In the genomic region with DNA sequence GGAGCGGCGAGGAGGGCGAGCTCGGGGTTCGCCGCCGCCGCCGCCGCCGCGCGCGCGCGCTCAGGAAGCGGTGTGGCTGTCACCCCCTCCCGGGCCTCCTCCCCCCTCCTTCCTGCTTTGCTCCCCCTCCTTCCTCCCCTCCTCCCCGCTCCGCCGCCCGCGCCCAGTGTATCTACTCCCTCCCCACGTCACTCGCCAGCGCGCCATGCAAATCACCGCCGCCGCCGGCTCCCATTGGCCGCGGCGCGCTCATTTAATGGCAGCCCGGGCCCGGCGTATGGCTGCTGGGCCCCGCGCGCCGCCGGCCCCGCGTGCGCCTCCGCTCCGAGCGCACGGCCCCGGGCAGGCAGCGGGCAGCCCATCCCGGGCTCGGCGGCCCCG, we compare ENCODE assay signal across 9 cellular contexts. TPM values are rescaled to one million over a fixed set of nuclear protein-coding genes. Genes with fewer than 3 reads are reported as not detected.
DNase-seq lines count a peak whose midpoint lies in the region; ATAC-seq and TF ChIP-seq lines count a peak whose summit lies in the region.
"Had no signal": no experiment of that assay in that cellular context is flagged by ENCODE, and none has a peak within 500 bp of the region (broad histone marks: within the 10 kb centered on the region; RNA-seq: fewer than 3 reads in every experiment).

No MANE protein-coding gene starts in this region.

- H3K4me3 ChIP-seq in SK-N-SH (ENCODE audit: low read depth in 2 of 2, low read length in 1 of 2) (no peak overlapping the region), right cardiac atrium (ENCODE audit: low read length) (peak overlapping the region; percentile 50)

- H3K9me2 ChIP-seq in SK-N-SH: no peaks in the 10 kb centered on the region

- H3K9me3 ChIP-seq in SK-N-SH (no peaks in the 10 kb centered on the region), right cardiac atrium (ENCODE audit: control insufficient read depth, low read length) (no peaks in the 10 kb centered on the region)

- CTCF ChIA-PET in SK-N-SH (lab: Yijun Ruan, JAX): no interaction called here

- DNase-seq in SK-N-SH (peak; percentile 49), right cardiac atrium (peak; percentile 58 to 78 (median 78)), NAMALWA (ENCODE audit: low spot score) (no peak), cortex of kidney (lab: John Stamatoyannopoulos, UW) (no peak), NCI-H510A (lab: John Stamatoyannopoulos, UW) (no peak)
- peak; percentile 21 for DNase-seq in activated T-helper 9 cell treated with anti-CD3 and anti-CD28 coated beads, Interleukin-2, amount 50 U/mL, for 16 hours (ENCODE audit: low read depth)
- DNase-seq in stimulated activated CD4-positive, alpha-beta T cell treated with anti-CD3 and anti-CD28 coated beads, Interleukin-12 subunit alpha, Interleukin-12 subunit beta, amount 100 ng/mL, for 24 hours (ENCODE audit: low read depth in 2 of 2): peak; percentile 33 to 48

- no peaks in the 10 kb centered on the region for H4K20me1 ChIP-seq in SK-N-SH (ENCODE audit: insufficient read depth)

- POLR2A ChIA-PET in SK-N-SH (lab: Yijun Ruan, JAX): no interaction called here

- 22% methylated on average over 19 of the region's 56 CpGs for WGBS in SK-N-SH (ENCODE audit: low lambda C conversion rate)
- 1% methylated on average over 56 of the region's 56 CpGs for WGBS in right cardiac atrium

- H3K27ac ChIP-seq in SK-N-SH (ENCODE audit: low read depth in 2 of 2, low read length in 1 of 2): no peak overlapping the region
- H3K27ac ChIP-seq in right cardiac atrium (ENCODE audit: low read length): no peak overlapping the region
- H3K27ac ChIP-seq: KMS-11 had no signal

- H3K9ac ChIP-seq in SK-N-SH: no peak overlapping the region
- H3K9ac ChIP-seq: KMS-11 had no signal

- H3K27me3 ChIP-seq in SK-N-SH (ENCODE audit: insufficient read depth): peaks cover 73% of the 10 kb centered on the region
- H3K27me3 ChIP-seq in right cardiac atrium (ENCODE audit: control insufficient read depth, insufficient read depth): peaks cover 4% of the 10 kb centered on the region

- no peak for TF ChIP-seq EP300 in SK-N-SH (IDR thresholded peaks at IDR 0.05; ENCODE audit: borderline replicate concordance in 1 of 2, low read depth in 1 of 2, low read length in 1 of 2)

- no peaks in the 10 kb centered on the region for H3K36me3 ChIP-seq in SK-N-SH (replicated peaks in 1 of 2; ENCODE audit: control insufficient read depth in 1 of 2, insufficient read depth in 2 of 2, low read length in 1 of 2)

- TF ChIP-seq CTCF in SK-N-SH (IDR thresholded peaks at IDR 0.05): no peak

- no peaks in the 10 kb centered on the region for H3K79me2 ChIP-seq in SK-N-SH (ENCODE audit: insufficient read depth)

- ATAC-seq in SK-N-SH treated with all-trans-retinoic acid at 6 μM for 48 hours (no peak), right cardiac atrium (peak; percentile 71 to 92)

- TF ChIP-seq RAD21 in SK-N-SH (IDR thresholded peaks at IDR 0.05; ENCODE audit: low read length): no peak

- no peaks in the 10 kb centered on the region for H3F3A ChIP-seq in SK-N-SH (replicated peaks; ENCODE audit: insufficient read depth)

- intact Hi-C loops in right cardiac atrium (cut with DNase I): no loop called here

- H3K4me2 ChIP-seq in SK-N-SH: no peak overlapping the region
- H3K4me2 ChIP-seq: KMS-11 had no signal

- H3K4me1 ChIP-seq in SK-N-SH (ENCODE audit: control insufficient read depth in 1 of 2, insufficient read depth in 2 of 2, low read depth in 1 of 2, low read length in 1 of 2): no peaks in the 10 kb centered on the region
- H3K4me1 ChIP-seq in right cardiac atrium (ENCODE audit: control insufficient read depth, insufficient read depth, low read length): no peaks in the 10 kb centered on the region

- no peak overlapping the region for H2AFZ ChIP-seq in SK-N-SH (ENCODE audit: low read depth)

TF ChIP-seq in SK-N-SH, 30 proteins besides CTCF, POLR2A, EP300 and RAD21:
- TF ChIP-seq MXI1 (IDR thresholded peaks at IDR 0.05; ENCODE audit: low read depth, low read length): no peak
- TF ChIP-seq USF2 (IDR thresholded peaks at IDR 0.05; ENCODE audit: borderline replicate concordance, low read depth, low read length): no peak
- TF ChIP-seq, protein P1, sequence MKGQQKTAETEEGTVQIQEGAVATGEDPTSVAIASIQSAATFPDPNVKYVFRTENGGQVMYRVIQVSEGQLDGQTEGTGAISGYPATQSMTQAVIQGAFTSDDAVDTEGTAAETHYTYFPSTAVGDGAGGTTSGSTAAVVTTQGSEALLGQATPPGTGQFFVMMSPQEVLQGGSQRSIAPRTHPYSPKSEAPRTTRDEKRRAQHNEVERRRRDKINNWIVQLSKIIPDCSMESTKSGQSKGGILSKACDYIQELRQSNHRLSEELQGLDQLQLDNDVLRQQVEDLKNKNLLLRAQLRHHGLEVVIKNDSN (IDR thresholded peaks at IDR 0.05; ENCODE audit: borderline replicate concordance, low read depth): no peak

TF ChIP-seq in SK-N-SH treated with all-trans-retinoic acid at 6 μM for 48 hours, 23 proteins besides CTCF, POLR2A, EP300 and RAD21 (continues in another document):
- TF ChIP-seq ZNF70 (CRISPR knock-in tag; IDR thresholded peaks at IDR 0.05) (no peak), SNAI2 (CRISPR knock-in tag; IDR thresholded peaks at IDR 0.05) (no peak), ZFP3 (CRISPR knock-in tag; IDR thresholded peaks at IDR 0.05) (no peak), ESRRG (CRISPR knock-in tag; IDR thresholded peaks at IDR 0.05) (no peak), CREB5 (CRISPR knock-in tag; IDR thresholded peaks at IDR 0.05; ENCODE audit: low read depth) (no peak), CSDC2 (CRISPR knock-in tag; IDR thresholded peaks at IDR 0.05) (no peak), ZNF565 (CRISPR knock-in tag; conservative IDR thresholded peaks at IDR 0.05; ENCODE audit: low read depth) (no peak), ISL1 (CRISPR knock-in tag; IDR thresholded peaks at IDR 0.05) (no peak), OSR1 (CRISPR knock-in tag; IDR thresholded peaks at IDR 0.05) (no peak), PPARA (CRISPR knock-in tag; IDR thresholded peaks at IDR 0.05; ENCODE audit: borderline replicate concordance) (no peak), ZFP30 (CRISPR knock-in tag; IDR thresholded peaks at IDR 0.05) (no peak), GLIS3 (CRISPR knock-in tag; IDR thresholded peaks at IDR 0.05) (no peak), BACH2 (CRISPR knock-in tag; IDR thresholded peaks at IDR 0.05; ENCODE audit: borderline replicate concordance) (no peak), POU6F1 (CRISPR knock-in tag; IDR thresholded peaks at IDR 0.05; ENCODE audit: borderline replicate concordance, low read depth) (no peak)
- TF ChIP-seq, protein P2, sequence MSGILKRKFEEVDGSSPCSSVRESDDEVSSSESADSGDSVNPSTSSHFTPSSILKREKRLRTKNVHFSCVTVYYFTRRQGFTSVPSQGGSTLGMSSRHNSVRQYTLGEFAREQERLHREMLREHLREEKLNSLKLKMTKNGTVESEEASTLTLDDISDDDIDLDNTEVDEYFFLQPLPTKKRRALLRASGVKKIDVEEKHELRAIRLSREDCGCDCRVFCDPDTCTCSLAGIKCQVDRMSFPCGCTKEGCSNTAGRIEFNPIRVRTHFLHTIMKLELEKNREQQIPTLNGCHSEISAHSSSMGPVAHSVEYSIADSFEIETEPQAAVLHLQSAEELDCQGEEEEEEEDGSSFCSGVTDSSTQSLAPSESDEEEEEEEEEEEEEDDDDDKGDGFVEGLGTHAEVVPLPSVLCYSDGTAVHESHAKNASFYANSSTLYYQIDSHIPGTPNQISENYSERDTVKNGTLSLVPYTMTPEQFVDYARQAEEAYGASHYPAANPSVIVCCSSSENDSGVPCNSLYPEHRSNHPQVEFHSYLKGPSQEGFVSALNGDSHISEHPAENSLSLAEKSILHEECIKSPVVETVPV (CRISPR knock-in tag; IDR thresholded peaks at IDR 0.05): no peak

RNA-seq across cellular contexts. Expression of gene SOX1, which starts 0.3 kb away (rescaled TPM):
- polyA plus RNA-seq in SK-N-SH (2012; rRNA removed): not detected in 2 replicates
- polyA plus RNA-seq in SK-N-SH (2012; cell fraction: cytosol; rRNA removed): not detected in 2 replicates
- not detected in 2 replicates for polyA plus RNA-seq in SK-N-SH (2012; cell fraction: nucleus; rRNA removed)
- not detected for total RNA-seq in right cardiac atrium
- not detected for polyA plus RNA-seq in right cardiac atrium

Comparison
In these comparisons a context has a peak if more than half of its experiments do, and no peak if none do; other contexts are left out.
1. DNase-seq: peak in SK-N-SH (single experiment), activated T-helper 9 cell treated with anti-CD3 and anti-CD28 coated beads, Interleukin-2, amount 50 U/mL, for 16 hours (single experiment), right cardiac atrium (3 of 3) and stimulated activated CD4-positive, alpha-beta T cell treated with anti-CD3 and anti-CD28 coated beads, Interleukin-12 subunit alpha, Interleukin-12 subunit beta, amount 100 ng/mL, for 24 hours (2 of 2); none in NAMALWA (single experiment), cortex of kidney (single experiment) and NCI-H510A (single experiment).